8 cellular contexts compared by ENCODE assay signal in genomic region chr12:99439399-99439798, GRCh38.
"Had no signal": no experiment of that assay in that cellular context is flagged by ENCODE, and none has a peak within 500 bp of the region (broad histone marks: within the 10 kb centered on the region; RNA-seq: fewer than 3 reads in every experiment).

No MANE protein-coding gene starts in this region.

- H3K4me2 ChIP-seq: KMS-11 had no signal

- H3K4me3 ChIP-seq: K562 had no signal

- DNase-seq: IMR-90, KBM-7, KG1 had no signal

- H3K9ac ChIP-seq: KMS-11 had no signal

- FAIRE-seq: HepG2, HTR-8/SVneo, K562 had no signal

- H3K27ac ChIP-seq: HL-60, KMS-11 had no signal

- ATAC-seq: HepG2, K562 had no signal
